8 cellular contexts compared by ENCODE assay signal in genomic region chr1:941588-942383, GRCh38. TPM values are rescaled to one million over a fixed set of nuclear protein-coding genes. Genes with fewer than 3 reads are reported as not detected.
DNase-seq lines count a peak whose midpoint lies in the region; ATAC-seq, FAIRE-seq and TF ChIP-seq lines count a peak whose summit lies in the region.

No MANE protein-coding gene starts in this region.

- in situ Hi-C loops in Panc1 (cut with HindIII; ENCODE audit: low pct_unique_long_range_greater_than_20kb, low sequenced_read_pairs) = no loop called here
- in situ Hi-C loops in HepG2 (cut with HindIII; ENCODE audit: extremely low pct_ligation_motif_present, low pct_unique_long_range_greater_than_20kb) = no loop called here

- H3K79me2 ChIP-seq in HepG2 (ENCODE audit: insufficient read depth, low read length) (no peaks in the 10 kb centered on the region), OCI-LY7 (ENCODE audit: insufficient read depth, low read depth, low read length) (no peaks in the 10 kb centered on the region)

- no peak overlapping the region for H3K9ac ChIP-seq in HepG2 (ENCODE audit: insufficient read depth, low read depth, low read length)

- peaks cover 27% of the 10 kb centered on the region for H3K4me1 ChIP-seq in CD4-positive, CD25-positive, alpha-beta regulatory T cell (ENCODE audit: control insufficient read depth, insufficient read depth, low read length, poor library complexity, severe bottlenecking)
- H3K4me1 ChIP-seq in Panc1 (ENCODE audit: control insufficient read depth, insufficient read depth, low read length) (peaks cover 68% of the 10 kb centered on the region), HepG2 (ENCODE audit: insufficient read depth, low read length) (peaks cover 32% of the 10 kb centered on the region), OCI-LY7 (ENCODE audit: insufficient read depth, low read length, poor library complexity, severe bottlenecking) (peaks cover 5% of the 10 kb centered on the region)

- H3K4me3 ChIP-seq in CD4-positive, CD25-positive, alpha-beta regulatory T cell (ENCODE audit: low read depth, low read length) = no peak overlapping the region
- peak overlapping the region; percentile 40 to 57 for H3K4me3 ChIP-seq in Panc1 (ENCODE audit: low read depth in 2 of 2, low read length in 2 of 2)
- H3K4me3 ChIP-seq in coronary artery = peak overlapping the region; percentile 74
- peak overlapping the region; percentile 16 to 65 (median 36); a peak in 4 of 6 replicates for H3K4me3 ChIP-seq in HepG2 (replicated peaks in 1 of 3; ENCODE audit: insufficient read depth in 1 of 3, low read depth in 2 of 3, low read length in 3 of 3)
- no peak overlapping the region for H3K4me3 ChIP-seq in OCI-LY7 (ENCODE audit: low read depth, low read length, poor library complexity, severe bottlenecking)

- H3K27me3 Mint-ChIP-seq in CD4-positive, CD25-positive, alpha-beta regulatory T cell = peaks cover 26% of the 10 kb centered on the region
- H3K27me3 Mint-ChIP-seq in type B pancreatic cell = peaks cover 14% of the 10 kb centered on the region

- H2AFZ ChIP-seq in HepG2 (ENCODE audit: low read length) = no peak overlapping the region
- no peak overlapping the region for H2AFZ ChIP-seq in OCI-LY7 (ENCODE audit: low read length)

- TF ChIP-seq CTCF in Panc1 (IDR thresholded peaks at IDR 0.05) = no peak
- no peak for TF ChIP-seq CTCF in coronary artery (IDR thresholded peaks at IDR 0.05)
- TF ChIP-seq CTCF in HepG2 (CRISPR knock-in tag; IDR thresholded peaks at IDR 0.05) = no peak
- TF ChIP-seq CTCF in type B pancreatic cell (conservative IDR thresholded peaks at IDR 0.05) = no peak
- TF ChIP-seq CTCF in OCI-LY7 (conservative IDR thresholded peaks at IDR 0.05; ENCODE audit: low read length) = no peak

- TF ChIP-seq RAD21 in HepG2 (CRISPR knock-in tag; IDR thresholded peaks at IDR 0.05) = 0 out of 2 replicates have a peak, but pooled peaks have one; percentile 12

- WGBS in HepG2 (ENCODE audit: low lambda C conversion rate) = 1% methylated on average over 15 of the region's 98 CpGs

- no peaks in the 10 kb centered on the region for H3K36me3 ChIP-seq in CD4-positive, CD25-positive, alpha-beta regulatory T cell (ENCODE audit: control insufficient read depth, insufficient read depth, low read length)
- no peaks in the 10 kb centered on the region for H3K36me3 ChIP-seq in Panc1 (ENCODE audit: control insufficient read depth, insufficient read depth, low read length)
- peaks cover 6 to 11% of the 10 kb centered on the region in 2 experiments; a peak in 4 of 5 replicates for H3K36me3 ChIP-seq in HepG2 (replicated peaks in 1 of 2; ENCODE audit: control insufficient read depth in 1 of 2, insufficient read depth in 2 of 2, low read length in 2 of 2)
- H3K36me3 ChIP-seq in OCI-LY7 (ENCODE audit: insufficient read depth, low read length) = peaks cover 17% of the 10 kb centered on the region

- H3K9me2 ChIP-seq in OCI-LY7 (ENCODE audit: insufficient read depth, low read length) = no peaks in the 10 kb centered on the region

- H3K4me1 Mint-ChIP-seq in CD4-positive, CD25-positive, alpha-beta regulatory T cell = peaks cover 0 to 13% (median 0%) of the 10 kb centered on the region in 4 donors
- peaks cover 21% of the 10 kb centered on the region for H3K4me1 Mint-ChIP-seq in type B pancreatic cell (ENCODE audit: unreplicated experiment)

- peak overlapping the region; percentile 72 for H3K4me2 ChIP-seq in HepG2 (ENCODE audit: low read depth, low read length)
- H3K4me2 ChIP-seq in OCI-LY7 (ENCODE audit: low read length) = no peak overlapping the region

- intact Hi-C loops in Panc1 (cut with micrococcal nuclease; ENCODE audit: unreplicated experiment) = loop anchor here (5.0 kb wide), 1 partner anchor 34 kb away; no protein-coding TSS in a partner anchor
- intact Hi-C loops in HepG2 (cut with micrococcal nuclease; ENCODE audit: unreplicated experiment) = loop anchor here (2.0 kb wide), 1 partner anchor 17 kb away; the partner anchor contains the start of gene NOC2L
- intact Hi-C loops in OCI-LY7 (cut with micrococcal nuclease; ENCODE audit: unreplicated experiment) = no loop called here

- BruUV-seq in Panc1 (replicated peaks; lab: Mats Ljungman, UMichigan) (no TSS peak), HepG2 (replicated peaks; lab: Mats Ljungman, UMichigan) (no TSS peak), OCI-LY7 (replicated peaks; lab: Mats Ljungman, UMichigan) (no TSS peak)

- TF ChIP-seq POLR2A in HepG2 (IDR thresholded peaks at IDR 0.05; ENCODE audit: insufficient read depth in 1 of 2, low read depth in 2 of 2, low read length in 2 of 2) = no peak

- FAIRE-seq in HepG2 (lab: Jason Lieb, UNC) = no peak

- POLR2A ChIA-PET in Panc1 (lab: Charles Lee) = interaction anchor here (0.6 to 1.0 kb wide), 2 partner anchors 12 to 330 kb away, joined by 3 read pairs; no protein-coding TSS in a partner anchor
- POLR2A ChIA-PET in HepG2 (lab: Yijun Ruan, JAX) = interaction anchor here (0.6 to 3.1 kb wide), 2 partner anchors 17 kb away, joined by 4 to 10 read pairs; partner anchors contain the start of gene NOC2L
- POLR2A ChIA-PET in OCI-LY7 (lab: Charles Lee) = no interaction called here

- no peaks in the 10 kb centered on the region for H3K27me3 ChIP-seq in CD4-positive, CD25-positive, alpha-beta regulatory T cell (ENCODE audit: control insufficient read depth, insufficient read depth, low read length)
- H3K27me3 ChIP-seq in Panc1 (ENCODE audit: control insufficient read depth, insufficient read depth, low read length) = no peaks in the 10 kb centered on the region
- H3K27me3 ChIP-seq in HepG2 (ENCODE audit: control insufficient read depth in 1 of 2, insufficient read depth in 2 of 2, low read length in 2 of 2) = peaks cover 17 to 40% of the 10 kb centered on the region in 2 experiments

- CTCF ChIA-PET in Panc1 (lab: Charles Lee) (interaction anchor here (0.6 kb wide), 2 partner anchors 232 to 1323 kb away, joined by 4 read pairs; partner anchors contain the start of gene TTLL10), HepG2 (lab: Yijun Ruan, JAX; ENCODE audit: low intra/inter-chr PET ratio, low total read pairs) (no interaction called here), OCI-LY7 (lab: Charles Lee; ENCODE audit: unreplicated experiment) (no interaction called here)

- H3K27ac Mint-ChIP-seq in CD4-positive, CD25-positive, alpha-beta regulatory T cell = no peak overlapping the region
- H3K27ac Mint-ChIP-seq in type B pancreatic cell = no peak overlapping the region

- no peaks in the 10 kb centered on the region for H3K9me3 Mint-ChIP-seq in CD4-positive, CD25-positive, alpha-beta regulatory T cell
- no peaks in the 10 kb centered on the region for H3K9me3 Mint-ChIP-seq in type B pancreatic cell

- no peak overlapping the region for H3K27ac ChIP-seq in CD4-positive, CD25-positive, alpha-beta regulatory T cell (ENCODE audit: insufficient read depth, low read length, poor library complexity, severe bottlenecking)
- peak overlapping the region; percentile 87 for H3K27ac ChIP-seq in Panc1 (ENCODE audit: low read length)
- H3K27ac ChIP-seq in coronary artery = peak overlapping the region in 1 of 2 donors; percentile 77
- no peak overlapping the region for H3K27ac ChIP-seq in HepG2 (ENCODE audit: extremely low read length, insufficient read depth, low read length)
- no peak overlapping the region for H3K27ac ChIP-seq in OCI-LY7 (ENCODE audit: low read depth, low read length, poor library complexity, severe bottlenecking)

- H3K4me3 Mint-ChIP-seq in CD4-positive, CD25-positive, alpha-beta regulatory T cell = peak overlapping the region; percentile 70 to 84 (median 76)
- H3K4me3 Mint-ChIP-seq in type B pancreatic cell = peak overlapping the region; percentile 77

- H3K9me3 ChIP-seq in CD4-positive, CD25-positive, alpha-beta regulatory T cell (ENCODE audit: control insufficient read depth in 2 of 2, low read length in 2 of 2) = no peaks in the 10 kb centered on the region
- H3K9me3 ChIP-seq in Panc1 (ENCODE audit: control insufficient read depth, insufficient read depth, low read depth, low read length) (no peaks in the 10 kb centered on the region), HepG2 (ENCODE audit: low read length) (no peaks in the 10 kb centered on the region), OCI-LY7 (ENCODE audit: low read length) (no peaks in the 10 kb centered on the region)

- peaks cover 9% of the 10 kb centered on the region for H3K36me3 Mint-ChIP-seq in CD4-positive, CD25-positive, alpha-beta regulatory T cell
- H3K36me3 Mint-ChIP-seq in type B pancreatic cell = no peaks in the 10 kb centered on the region

- no peak for TF ChIP-seq EP300 in HepG2 (IDR thresholded peaks at IDR 0.05; ENCODE audit: low read depth in 2 of 2, low read length in 2 of 2)
- TF ChIP-seq EP300 in HepG2 (CRISPR knock-in tag; IDR thresholded peaks at IDR 0.05; ENCODE audit: borderline replicate concordance) = no peak

- peak in 1 of 3 donors; percentile 12 for DNase-seq in CD4-positive, CD25-positive, alpha-beta regulatory T cell
- peak; percentile 82 for DNase-seq in HK-2 (ENCODE audit: unreplicated experiment)
- no peak for DNase-seq in Panc1 (ENCODE audit: low read depth, low spot score)
- peak; percentile 86 for DNase-seq in coronary artery (ENCODE audit: low spot score)
- peak; percentile 34 for DNase-seq in HepG2 (ENCODE audit: low spot score)
- DNase-seq in type B pancreatic cell (ENCODE audit: extremely low spot score, unreplicated experiment) = peak; percentile 89
- no peak for DNase-seq in OCI-LY7 (ENCODE audit: low spot score)

- ATAC-seq in CD4-positive, CD25-positive, alpha-beta regulatory T cell (ENCODE audit: low read depth in 2 of 2) = no peak
- ATAC-seq in Panc1 (peak; percentile 52), HepG2 (peak; percentile 37), GM21423 (IDR thresholded peaks at IDR 0.05; ENCODE audit: unreplicated experiment) (no peak)

- H4K20me1 ChIP-seq in HepG2 (ENCODE audit: insufficient read depth, low read length) (0 out of 2 replicates have a peak, but pooled peaks cover 5% of the 10 kb centered on the region), OCI-LY7 (ENCODE audit: insufficient read depth, low read length) (no peaks in the 10 kb centered on the region; the same call in 1 of the 2 replicates)

RNA-seq across cellular contexts. Expression of gene NOC2L, which starts 17.3 kb away (rescaled TPM):
- total RNA-seq in CD4-positive, CD25-positive, alpha-beta regulatory T cell = 54.0 TPM
- polyA plus RNA-seq in CD4-positive, CD25-positive, alpha-beta regulatory T cell = 10 to 100 TPM; 36.8 to 56.6 (median 53.5) TPM
- total RNA-seq in Panc1 (2021; ENCODE audit: unreplicated experiment) (193 TPM), HepG2 (2016; rRNA removed; fragmentation: Illumina TruSeq; extraction: Trizol) (91.6 and 103 TPM in 2 replicates), type B pancreatic cell (ENCODE audit: low replicate concordance) (75.1 and 87.2 TPM in 2 replicates), OCI-LY7 (2022) (72.1 and 99.0 TPM in 2 replicates)
- polyA plus RNA-seq in Panc1 (2012; ENCODE audit: insufficient read length) = 179 TPM
- total RNA-seq in HepG2 (2016; cell fraction: cytosol; rRNA removed; fragmentation: Illumina TruSeq; extraction: Trizol; ENCODE audit: low read depth) = 14.1 and 16.1 TPM in 2 replicates
- 81.2 and 109 TPM in 2 replicates for total RNA-seq in HepG2 (2016; cell fraction: insoluble cytoplasmic fraction; rRNA removed; fragmentation: Illumina TruSeq; extraction: Trizol)
- total RNA-seq in HepG2 (2016; cell fraction: membrane; rRNA removed; fragmentation: Illumina TruSeq; extraction: Trizol) = 22.9 and 27.1 TPM in 2 replicates
- 53.2 and 63.8 TPM in 2 replicates for total RNA-seq in HepG2 (2016; cell fraction: nucleus; rRNA removed; fragmentation: Illumina TruSeq; extraction: Trizol)
- 32.0 and 40.5 TPM in 2 replicates for polyA plus RNA-seq in HepG2 (2011; rRNA removed)
- polyA plus RNA-seq in HepG2 (2011; cell fraction: cytosol; rRNA removed) = 33.6 and 44.6 TPM in 2 replicates
- 85.2 and 96.0 TPM in 2 replicates for polyA plus RNA-seq in HepG2 (2011; cell fraction: nucleus; rRNA removed)
- 41.8 and 44.3 TPM in 2 replicates for polyA plus RNA-seq in HepG2 (2012)
- 5.1 and 6.4 TPM in 2 replicates for polyA plus RNA-seq in HepG2 (2016; cell fraction: cytosol; fragmentation: Illumina TruSeq; extraction: Trizol; ENCODE audit: low read depth)
- polyA plus RNA-seq in HepG2 (2016; cell fraction: insoluble cytoplasmic fraction; fragmentation: Illumina TruSeq; extraction: Trizol; ENCODE audit: low read depth) = 69.1 and 81.1 TPM in 2 replicates
- polyA plus RNA-seq in HepG2 (2016; cell fraction: membrane; fragmentation: Illumina TruSeq; extraction: Trizol; ENCODE audit: low read depth) = 9.8 and 11.1 TPM in 2 replicates
- 108 and 110 TPM in 2 replicates for polyA plus RNA-seq in HepG2 (2016; cell fraction: nucleus; fragmentation: Illumina TruSeq; extraction: Trizol; ENCODE audit: insufficient read depth, low read depth)
- 118 and 166 TPM in 2 replicates for polyA minus RNA-seq in HepG2 (2011; rRNA and poly(A)+ RNA removed; ENCODE audit: low replicate concordance)
- 43.1 and 44.0 TPM in 2 replicates for polyA minus RNA-seq in HepG2 (2011; cell fraction: cytosol; rRNA and poly(A)+ RNA removed)
- polyA minus RNA-seq in HepG2 (2011; cell fraction: nucleus; rRNA and poly(A)+ RNA removed) = 18.8 and 20.1 TPM in 2 replicates
- total RNA-seq in OCI-LY7 (2014; rRNA removed; shearing (Covaris generic)) = 77.9 and 84.0 TPM in 2 replicates

RNA-seq across cellular contexts. Expression of gene SAMD11, which starts 18.1 kb away (rescaled TPM):
- not detected for total RNA-seq in CD4-positive, CD25-positive, alpha-beta regulatory T cell
- under 1 TPM in 2 of 4 donors, not detected in 2; 0.14 to 0.31 TPM for polyA plus RNA-seq in CD4-positive, CD25-positive, alpha-beta regulatory T cell
- total RNA-seq in Panc1 (2021; ENCODE audit: unreplicated experiment) = 51.8 TPM
- 50.7 TPM for polyA plus RNA-seq in Panc1 (2012; ENCODE audit: insufficient read length)
- 0.11 TPM in 1 of 2 replicates, not detected in the other for total RNA-seq in HepG2 (2016; rRNA removed; fragmentation: Illumina TruSeq; extraction: Trizol)
- total RNA-seq in HepG2 (2016; cell fraction: cytosol; rRNA removed; fragmentation: Illumina TruSeq; extraction: Trizol; ENCODE audit: low read depth) = not detected in 2 replicates
- 0.13 TPM in 1 of 2 replicates, not detected in the other for total RNA-seq in HepG2 (2016; cell fraction: insoluble cytoplasmic fraction; rRNA removed; fragmentation: Illumina TruSeq; extraction: Trizol)
- total RNA-seq in HepG2 (2016; cell fraction: membrane; rRNA removed; fragmentation: Illumina TruSeq; extraction: Trizol) = not detected in 2 replicates
- not detected in 2 replicates for total RNA-seq in HepG2 (2016; cell fraction: nucleus; rRNA removed; fragmentation: Illumina TruSeq; extraction: Trizol)
- 0.09 TPM in 1 of 2 replicates, not detected in the other for polyA plus RNA-seq in HepG2 (2011; rRNA removed)
- 0.09 and 0.24 TPM in 2 replicates for polyA plus RNA-seq in HepG2 (2011; cell fraction: cytosol; rRNA removed)
- 0.10 and 0.37 TPM in 2 replicates for polyA plus RNA-seq in HepG2 (2011; cell fraction: nucleus; rRNA removed)
- not detected in 2 replicates for polyA plus RNA-seq in HepG2 (2012)
- not detected in 2 replicates for polyA plus RNA-seq in HepG2 (2016; cell fraction: cytosol; fragmentation: Illumina TruSeq; extraction: Trizol; ENCODE audit: low read depth)
- polyA plus RNA-seq in HepG2 (2016; cell fraction: insoluble cytoplasmic fraction; fragmentation: Illumina TruSeq; extraction: Trizol; ENCODE audit: low read depth) = not detected in 2 replicates
- polyA plus RNA-seq in HepG2 (2016; cell fraction: membrane; fragmentation: Illumina TruSeq; extraction: Trizol; ENCODE audit: low read depth) = not detected in 2 replicates
- not detected in 2 replicates for polyA plus RNA-seq in HepG2 (2016; cell fraction: nucleus; fragmentation: Illumina TruSeq; extraction: Trizol; ENCODE audit: insufficient read depth, low read depth)
- 19.7 TPM in 1 of 2 replicates, not detected in the other for polyA minus RNA-seq in HepG2 (2011; rRNA and poly(A)+ RNA removed; ENCODE audit: low replicate concordance)
- polyA minus RNA-seq in HepG2 (2011; cell fraction: cytosol; rRNA and poly(A)+ RNA removed) = 0.99 and 1.4 TPM in 2 replicates
- 1.2 TPM in 1 of 2 replicates, not detected in the other for polyA minus RNA-seq in HepG2 (2011; cell fraction: nucleus; rRNA and poly(A)+ RNA removed)
- 13.1 and 50.5 TPM in 2 replicates for total RNA-seq in type B pancreatic cell (ENCODE audit: low replicate concordance)
- 0.06 TPM in 1 of 2 replicates, not detected in the other for total RNA-seq in OCI-LY7 (2014; rRNA removed; shearing (Covaris generic))
- total RNA-seq in OCI-LY7 (2022) = not detected in 2 replicates

RNA-seq across cellular contexts. Expression of gene KLHL17, which starts 18.6 kb away (rescaled TPM):
- total RNA-seq in CD4-positive, CD25-positive, alpha-beta regulatory T cell = 28.4 TPM
- polyA plus RNA-seq in CD4-positive, CD25-positive, alpha-beta regulatory T cell = 1 to 10 TPM; 1.5 to 1.6 (median 1.6) TPM
- total RNA-seq in Panc1 (2021; ENCODE audit: unreplicated experiment) (58.8 TPM), HepG2 (2016; rRNA removed; fragmentation: Illumina TruSeq; extraction: Trizol) (2.8 and 9.3 TPM in 2 replicates), type B pancreatic cell (ENCODE audit: low replicate concordance) (31.5 and 42.2 TPM in 2 replicates), OCI-LY7 (2022) (23.3 and 24.2 TPM in 2 replicates)
- polyA plus RNA-seq in Panc1 (2012; ENCODE audit: insufficient read length) = 82.0 TPM
- total RNA-seq in HepG2 (2016; cell fraction: cytosol; rRNA removed; fragmentation: Illumina TruSeq; extraction: Trizol; ENCODE audit: low read depth) = 4.5 and 5.0 TPM in 2 replicates
- total RNA-seq in HepG2 (2016; cell fraction: insoluble cytoplasmic fraction; rRNA removed; fragmentation: Illumina TruSeq; extraction: Trizol) = 2.4 and 10.3 TPM in 2 replicates
- total RNA-seq in HepG2 (2016; cell fraction: membrane; rRNA removed; fragmentation: Illumina TruSeq; extraction: Trizol) = 2.6 and 2.8 TPM in 2 replicates
- total RNA-seq in HepG2 (2016; cell fraction: nucleus; rRNA removed; fragmentation: Illumina TruSeq; extraction: Trizol) = 14.8 and 15.9 TPM in 2 replicates
- 24.7 and 31.4 TPM in 2 replicates for polyA plus RNA-seq in HepG2 (2011; rRNA removed)
- polyA plus RNA-seq in HepG2 (2011; cell fraction: cytosol; rRNA removed) = 6.8 and 12.3 TPM in 2 replicates
- 590 and 778 TPM in 2 replicates for polyA plus RNA-seq in HepG2 (2011; cell fraction: nucleus; rRNA removed)
- 11.7 and 19.1 TPM in 2 replicates for polyA plus RNA-seq in HepG2 (2012)
- 1.1 and 1.3 TPM in 2 replicates for polyA plus RNA-seq in HepG2 (2016; cell fraction: cytosol; fragmentation: Illumina TruSeq; extraction: Trizol; ENCODE audit: low read depth)
- 3.4 and 3.7 TPM in 2 replicates for polyA plus RNA-seq in HepG2 (2016; cell fraction: insoluble cytoplasmic fraction; fragmentation: Illumina TruSeq; extraction: Trizol; ENCODE audit: low read depth)
- polyA plus RNA-seq in HepG2 (2016; cell fraction: membrane; fragmentation: Illumina TruSeq; extraction: Trizol; ENCODE audit: low read depth) = 1.9 and 2.4 TPM in 2 replicates
- polyA plus RNA-seq in HepG2 (2016; cell fraction: nucleus; fragmentation: Illumina TruSeq; extraction: Trizol; ENCODE audit: insufficient read depth, low read depth) = 71.9 and 74.8 TPM in 2 replicates
- 4.3 and 19.5 TPM in 2 replicates for polyA minus RNA-seq in HepG2 (2011; rRNA and poly(A)+ RNA removed; ENCODE audit: low replicate concordance)
- polyA minus RNA-seq in HepG2 (2011; cell fraction: cytosol; rRNA and poly(A)+ RNA removed) = 4.6 and 4.9 TPM in 2 replicates
- polyA minus RNA-seq in HepG2 (2011; cell fraction: nucleus; rRNA and poly(A)+ RNA removed) = 24.9 and 31.0 TPM in 2 replicates
- 20.7 and 21.7 TPM in 2 replicates for total RNA-seq in OCI-LY7 (2014; rRNA removed; shearing (Covaris generic))

RNA-seq across cellular contexts. Expression of gene PLEKHN1, which starts 24.5 kb away (rescaled TPM):
- 2.5 TPM for total RNA-seq in CD4-positive, CD25-positive, alpha-beta regulatory T cell
- under 1 TPM in 2 of 4 donors, not detected in 2; 0.39 to 0.61 TPM for polyA plus RNA-seq in CD4-positive, CD25-positive, alpha-beta regulatory T cell
- total RNA-seq in Panc1 (2021; ENCODE audit: unreplicated experiment) (9.8 TPM), HepG2 (2016; rRNA removed; fragmentation: Illumina TruSeq; extraction: Trizol) (0.21 and 0.42 TPM in 2 replicates), type B pancreatic cell (ENCODE audit: low replicate concordance) (6.4 and 16.7 TPM in 2 replicates), OCI-LY7 (2022) (not detected in 2 replicates)
- 12.0 TPM for polyA plus RNA-seq in Panc1 (2012; ENCODE audit: insufficient read length)
- total RNA-seq in HepG2 (2016; cell fraction: cytosol; rRNA removed; fragmentation: Illumina TruSeq; extraction: Trizol; ENCODE audit: low read depth) = not detected in 2 replicates
- 0.31 and 0.48 TPM in 2 replicates for total RNA-seq in HepG2 (2016; cell fraction: insoluble cytoplasmic fraction; rRNA removed; fragmentation: Illumina TruSeq; extraction: Trizol)
- total RNA-seq in HepG2 (2016; cell fraction: membrane; rRNA removed; fragmentation: Illumina TruSeq; extraction: Trizol) = 0.15 and 0.17 TPM in 2 replicates
- total RNA-seq in HepG2 (2016; cell fraction: nucleus; rRNA removed; fragmentation: Illumina TruSeq; extraction: Trizol) = 0.59 and 0.63 TPM in 2 replicates
- polyA plus RNA-seq in HepG2 (2011; rRNA removed) = 0.58 and 0.59 TPM in 2 replicates
- polyA plus RNA-seq in HepG2 (2011; cell fraction: cytosol; rRNA removed) = 0.13 and 0.23 TPM in 2 replicates
- polyA plus RNA-seq in HepG2 (2011; cell fraction: nucleus; rRNA removed) = 13.2 and 15.5 TPM in 2 replicates
- polyA plus RNA-seq in HepG2 (2012) = 0.51 and 0.55 TPM in 2 replicates
- 0.05 and 0.09 TPM in 2 replicates for polyA plus RNA-seq in HepG2 (2016; cell fraction: cytosol; fragmentation: Illumina TruSeq; extraction: Trizol; ENCODE audit: low read depth)
- polyA plus RNA-seq in HepG2 (2016; cell fraction: insoluble cytoplasmic fraction; fragmentation: Illumina TruSeq; extraction: Trizol; ENCODE audit: low read depth) = 0.29 and 0.48 TPM in 2 replicates
- polyA plus RNA-seq in HepG2 (2016; cell fraction: membrane; fragmentation: Illumina TruSeq; extraction: Trizol; ENCODE audit: low read depth) = 0.13 and 0.29 TPM in 2 replicates
- 2.6 and 2.7 TPM in 2 replicates for polyA plus RNA-seq in HepG2 (2016; cell fraction: nucleus; fragmentation: Illumina TruSeq; extraction: Trizol; ENCODE audit: insufficient read depth, low read depth)
- polyA minus RNA-seq in HepG2 (2011; rRNA and poly(A)+ RNA removed; ENCODE audit: low replicate concordance) = 0.26 and 0.54 TPM in 2 replicates
- polyA minus RNA-seq in HepG2 (2011; cell fraction: cytosol; rRNA and poly(A)+ RNA removed) = 0.53 TPM in 1 of 2 replicates, not detected in the other
- 1.8 and 1.9 TPM in 2 replicates for polyA minus RNA-seq in HepG2 (2011; cell fraction: nucleus; rRNA and poly(A)+ RNA removed)
- 0.05 TPM in 1 of 2 replicates, not detected in the other for total RNA-seq in OCI-LY7 (2014; rRNA removed; shearing (Covaris generic))

RNA-seq across cellular contexts. Expression of gene PERM1, which starts 40.1 kb away (rescaled TPM):
- not detected for total RNA-seq in CD4-positive, CD25-positive, alpha-beta regulatory T cell
- not detected for polyA plus RNA-seq in CD4-positive, CD25-positive, alpha-beta regulatory T cell
- total RNA-seq in Panc1 (2021; ENCODE audit: unreplicated experiment) (1.5 TPM), HepG2 (2016; rRNA removed; fragmentation: Illumina TruSeq; extraction: Trizol) (0.04 TPM in 1 of 2 replicates, not detected in the other), type B pancreatic cell (ENCODE audit: low replicate concordance) (0.34 and 0.62 TPM in 2 replicates), OCI-LY7 (2022) (not detected in 2 replicates)
- 4.7 TPM for polyA plus RNA-seq in Panc1 (2012; ENCODE audit: insufficient read length)
- total RNA-seq in HepG2 (2016; cell fraction: cytosol; rRNA removed; fragmentation: Illumina TruSeq; extraction: Trizol; ENCODE audit: low read depth) = not detected in 2 replicates
- total RNA-seq in HepG2 (2016; cell fraction: insoluble cytoplasmic fraction; rRNA removed; fragmentation: Illumina TruSeq; extraction: Trizol) = not detected in 2 replicates
- total RNA-seq in HepG2 (2016; cell fraction: membrane; rRNA removed; fragmentation: Illumina TruSeq; extraction: Trizol) = not detected in 2 replicates
- not detected in 2 replicates for total RNA-seq in HepG2 (2016; cell fraction: nucleus; rRNA removed; fragmentation: Illumina TruSeq; extraction: Trizol)
- polyA plus RNA-seq in HepG2 (2011; rRNA removed) = 0.29 and 0.38 TPM in 2 replicates
- 0.17 and 0.32 TPM in 2 replicates for polyA plus RNA-seq in HepG2 (2011; cell fraction: cytosol; rRNA removed)
- 2.3 and 2.6 TPM in 2 replicates for polyA plus RNA-seq in HepG2 (2011; cell fraction: nucleus; rRNA removed)
- 0.44 TPM in 2 replicates for polyA plus RNA-seq in HepG2 (2012)
- polyA plus RNA-seq in HepG2 (2016; cell fraction: cytosol; fragmentation: Illumina TruSeq; extraction: Trizol; ENCODE audit: low read depth) = not detected in 2 replicates
- not detected in 2 replicates for polyA plus RNA-seq in HepG2 (2016; cell fraction: insoluble cytoplasmic fraction; fragmentation: Illumina TruSeq; extraction: Trizol; ENCODE audit: low read depth)
- not detected in 2 replicates for polyA plus RNA-seq in HepG2 (2016; cell fraction: membrane; fragmentation: Illumina TruSeq; extraction: Trizol; ENCODE audit: low read depth)
- not detected in 2 replicates for polyA plus RNA-seq in HepG2 (2016; cell fraction: nucleus; fragmentation: Illumina TruSeq; extraction: Trizol; ENCODE audit: insufficient read depth, low read depth)
- polyA minus RNA-seq in HepG2 (2011; rRNA and poly(A)+ RNA removed; ENCODE audit: low replicate concordance) = 0.09 and 2.7 TPM in 2 replicates
- polyA minus RNA-seq in HepG2 (2011; cell fraction: cytosol; rRNA and poly(A)+ RNA removed) = 0.44 and 0.59 TPM in 2 replicates
- polyA minus RNA-seq in HepG2 (2011; cell fraction: nucleus; rRNA and poly(A)+ RNA removed) = 0.99 and 1.2 TPM in 2 replicates
- total RNA-seq in OCI-LY7 (2014; rRNA removed; shearing (Covaris generic)) = not detected in 2 replicates

Comparison
In these comparisons a context has a peak if more than half of its experiments do, and no peak if none do; other contexts are left out.
1. ATAC-seq: peak in Panc1 (single experiment) and HepG2 (single experiment); none in CD4-positive, CD25-positive, alpha-beta regulatory T cell (0 of 2) and GM21423 (single experiment).
2. DNase-seq: peak in HK-2 (single experiment), coronary artery (single experiment), HepG2 (single experiment) and type B pancreatic cell (single experiment); none in Panc1 (single experiment) and OCI-LY7 (single experiment).
3. H3K4me3 ChIP-seq: peak in Panc1 (2 of 2), coronary artery (single experiment) and HepG2 (3 of 3); none in CD4-positive, CD25-positive, alpha-beta regulatory T cell (single experiment) and OCI-LY7 (single experiment).
4. RNA of gene SAMD11, which starts 18.1 kb away (total RNA-seq): 51.8 TPM in Panc1 (single experiment) and 13.1 to 50.5 TPM in type B pancreatic cell; 0.11 to 0.13 TPM in HepG2, 0.06 TPM in OCI-LY7 and not detected in CD4-positive, CD25-positive, alpha-beta regulatory T cell (single experiment); every median in the first group is over 10 times any median in the second.